ENCODE assay signal across 25 cellular contexts in the genomic region with DNA sequence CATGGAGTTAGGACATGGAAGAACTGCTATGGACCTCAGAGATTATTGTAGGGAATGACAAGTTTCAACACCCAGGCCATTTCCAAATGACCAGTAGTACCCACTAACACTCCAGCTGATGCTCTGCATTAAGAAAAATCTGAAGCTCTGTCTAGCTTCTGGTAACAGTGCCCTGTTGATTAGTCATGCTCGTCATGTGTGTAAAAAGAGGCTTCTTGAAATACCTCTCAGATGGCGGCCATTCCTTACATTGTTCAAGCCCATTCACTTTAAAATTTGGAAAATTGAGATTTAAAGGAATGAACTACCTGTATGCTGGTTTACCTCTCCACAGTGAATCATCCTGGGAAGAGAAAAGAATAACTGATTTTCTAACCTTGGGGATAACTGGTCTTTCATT.
"Had no signal": no experiment of that assay in that cellular context is flagged by ENCODE, and none has a peak within 500 bp of the region (broad histone marks: within the 10 kb centered on the region; RNA-seq: fewer than 3 reads in every experiment).

No MANE protein-coding gene starts in this region.

- H3K9ac ChIP-seq: parathyroid adenoma had no signal

- H3K9me3 ChIP-seq: ovary, psoas muscle, right lobe of liver, sigmoid colon, stomach, thoracic aorta, thyroid gland, tibial nerve, upper lobe of right lung, uterus had no signal

- H3K36me3 ChIP-seq: ovary, right lobe of liver, sigmoid colon, stomach, thoracic aorta, thyroid gland, tibial nerve, upper lobe of right lung, uterus had no signal

- H3K4me3 ChIP-seq: ovary, psoas muscle, right lobe of liver, sigmoid colon, stomach, thoracic aorta, thyroid gland, tibial nerve, upper lobe of right lung, uterus had no signal

- FAIRE-seq: small intestine had no signal

- H3K27ac ChIP-seq: ovary, parathyroid adenoma, psoas muscle, right lobe of liver, sigmoid colon, stomach, thoracic aorta, thyroid gland, tibial nerve, upper lobe of right lung, uterus had no signal

- H3K79me2 ChIP-seq: parathyroid adenoma had no signal

- ATAC-seq: naive thymus-derived CD8-positive, alpha-beta T cell; natural killer cell treated with Interleukin-12 subunit alpha and Interleukin-12 subunit beta and Interleukin-15 and Interleukin-18, amount 100 ng/mL, for 72 hours; psoas muscle; right cardiac atrium; right lobe of liver; stimulated activated effector memory CD8-positive, alpha-beta T cell treated with anti-CD3 and anti-CD28 coated beads, Interleukin-12 subunit alpha, Interleukin-12 subunit beta, amount 100 ng/mL, for 72 hours; stimulated activated naive B cell treated with anti-CD40 and anti-IgM and Interleukin-4, amounts not matched to agents 10 μg/mL and 1 μg/mL and 100 μg/mL, for 72 hours; upper lobe of right lung had no signal

- H3K4me1 ChIP-seq: parathyroid adenoma, psoas muscle, right lobe of liver, sigmoid colon, stomach, thyroid gland, tibial nerve, upper lobe of right lung, uterus had no signal

- DNase-seq: naive thymus-derived CD8-positive, alpha-beta T cell; nephron progenitor cell; occipital lobe; ovary; posterior cingulate gyrus; psoas muscle; right cardiac atrium; right lobe of liver; sigmoid colon; small intestine; stimulated activated CD4-positive, alpha-beta T cell treated with anti-CD3 and anti-CD28 coated beads, Interleukin-15, amount 100 ng/mL, for 24 hours; stimulated activated CD4-positive, alpha-beta T cell treated with anti-CD3 and anti-CD28 coated beads, Interleukin-2, amount 100 ng/mL, for 24 hours; stimulated activated CD4-positive, alpha-beta T cell treated with anti-CD3 and anti-CD28 coated beads, Interleukin-2, amount 100 ng/mL, for 48 hours; stimulated activated CD4-positive, alpha-beta T cell treated with anti-CD3 and anti-CD28 coated beads, Interleukin-4, amount 100 ng/mL, for 24 hours; stimulated activated naive B cell treated with anti-CD40 and anti-IgM and Interleukin-4, amounts not matched to agents 10 μg/mL and 1 μg/mL and 100 μg/mL, for 72 hours; stimulated activated naive CD4-positive, alpha-beta T cell treated with Interleukin-2 at 50 U/mL for 16 hours; stomach; thyroid gland; upper lobe of right lung; uterus had no signal

- H3K27me3 ChIP-seq: ovary, right lobe of liver, sigmoid colon, stomach, thyroid gland, tibial nerve, upper lobe of right lung, uterus had no signal

- H2AFZ ChIP-seq: parathyroid adenoma had no signal
